In genomic region chr2:192814376-192814775, GRCh38 we compare ENCODE assay signal across 31 cellular contexts.
"Had no signal": no experiment of that assay in that cellular context is flagged by ENCODE, and none has a peak within 500 bp of the region (broad histone marks: within the 10 kb centered on the region; RNA-seq: fewer than 3 reads in every experiment).

No MANE protein-coding gene starts in this region.

- ATAC-seq: activated CD4-positive, CD25-positive, alpha-beta regulatory T cell treated with anti-CD3 and anti-CD28 coated beads, Interleukin-2, amount 50 U/mL, for 24 hours; activated CD8-positive, alpha-beta T cell treated with anti-CD3 and anti-CD28 coated beads for 36 hours; activated T-cell treated with anti-CD3 and anti-CD28 coated beads, Interleukin-2, amount 50 U/mL, for 4 hours; activated T-helper 17 cell treated with anti-CD3 and anti-CD28 coated beads, Interleukin-2, amount 50 U/mL, for 72 hours; effector memory CD8-positive, alpha-beta T cell; gastroesophageal sphincter; T-helper 17 cell had no signal

- DNase-seq: activated B cell treated with CpG ODN at 0.5 μM for 24 hours; activated CD4-positive, alpha-beta T cell treated with anti-CD3 and anti-CD28 coated beads for 48 hours; activated CD4-positive, alpha-beta T cell treated with anti-CD3 and anti-CD28 coated beads, Interleukin-2, amount 50 U/mL, for 1 hour; activated CD4-positive, alpha-beta T cell treated with anti-CD3 and anti-CD28 coated beads, Interleukin-2, amount 50 U/mL, for 48 hours; activated CD8-positive, alpha-beta memory T cell treated with anti-CD3 and anti-CD28 coated beads for 24 hours; activated CD8-positive, alpha-beta T cell treated with anti-CD3 and anti-CD28 coated beads for 36 hours; activated effector memory CD4-positive, alpha-beta T cell treated with Interleukin-2 at 50 U/mL for 16 hours; activated gamma-delta T cell treated with Interleukin-2 at 50 U/mL for 16 hours; activated naive CD4-positive, alpha-beta T cell treated with anti-CD3 and anti-CD28 coated beads, Interleukin-2, amount 50 U/mL, for 16 hours; activated naive CD4-positive, alpha-beta T cell treated with Interleukin-2 at 50 U/mL for 16 hours; activated T-cell treated with anti-CD3 and anti-CD28 coated beads, Interleukin-2, amount 50 U/mL, for 4 hours; amniotic stem cell; anterior cingulate cortex; brain microvascular endothelial cell; caudate nucleus; cortex of kidney; dermis blood vessel endothelial cell; effector CD4-positive, alpha-beta T cell; effector memory CD8-positive, alpha-beta T cell; esophagus squamous epithelium; foreskin melanocyte; T-helper 1 cell; T-helper 17 cell; T1000; WERI-Rb-1 had no signal

- H3K4me3 ChIP-seq: esophagus squamous epithelium, gastroesophageal sphincter had no signal

- H3K9me3 Mint-ChIP-seq: T-helper 2 cell treated with Interferon-gamma antibody and Interleukin-4, amounts not matched to agents 5 μg/mL and 100 μg/mL, for 36 hours had no signal

- H3K36me3 Mint-ChIP-seq: activated naive CD8-positive, alpha-beta T cell had no signal

- H3K4me1 ChIP-seq: esophagus squamous epithelium, gastroesophageal sphincter had no signal

- H3K27me3 Mint-ChIP-seq: activated B cell treated with CpG ODN at 0.5 μM for 24 hours; activated CD8-positive, alpha-beta T cell treated with anti-CD3 and anti-CD28 coated beads for 36 hours; activated naive CD8-positive, alpha-beta T cell; activated T-helper 17 cell treated with anti-CD3 and anti-CD28 coated beads, Interleukin-2, amount 50 U/mL, for 72 hours; effector memory CD8-positive, alpha-beta T cell; T-helper 17 cell had no signal

- H3K27ac ChIP-seq: brain microvascular endothelial cell, epithelial cell of prostate, esophagus squamous epithelium, gastroesophageal sphincter, WERI-Rb-1 had no signal

- H3K4me3 Mint-ChIP-seq: activated B cell treated with CpG ODN at 0.5 μM for 24 hours; activated CD8-positive, alpha-beta T cell treated with anti-CD3 and anti-CD28 coated beads for 36 hours; activated naive CD8-positive, alpha-beta T cell; activated T-cell treated with anti-CD3 and anti-CD28 coated beads, Interleukin-2, amount 50 U/mL, for 4 hours; activated T-helper 17 cell treated with anti-CD3 and anti-CD28 coated beads, Interleukin-2, amount 50 U/mL, for 72 hours; effector memory CD8-positive, alpha-beta T cell; T-helper 17 cell; T-helper 2 cell treated with Interferon-gamma antibody and Interleukin-4, amounts not matched to agents 5 μg/mL and 100 μg/mL, for 36 hours had no signal

- H3K36me3 ChIP-seq: brain microvascular endothelial cell, esophagus squamous epithelium, gastroesophageal sphincter, WERI-Rb-1 had no signal

- H3K27ac Mint-ChIP-seq: activated B cell treated with CpG ODN at 0.5 μM for 24 hours; activated CD8-positive, alpha-beta T cell treated with anti-CD3 and anti-CD28 coated beads for 36 hours; activated naive CD8-positive, alpha-beta T cell; activated T-helper 17 cell treated with anti-CD3 and anti-CD28 coated beads, Interleukin-2, amount 50 U/mL, for 72 hours; effector memory CD8-positive, alpha-beta T cell; T-helper 17 cell; T-helper 2 cell treated with Interferon-gamma antibody and Interleukin-4, amounts not matched to agents 5 μg/mL and 100 μg/mL, for 36 hours had no signal

- H3K4me1 Mint-ChIP-seq: activated B cell treated with CpG ODN at 0.5 μM for 24 hours; activated T-helper 17 cell treated with anti-CD3 and anti-CD28 coated beads, Interleukin-2, amount 50 U/mL, for 72 hours; T-helper 17 cell had no signal

- H3K27me3 ChIP-seq: brain microvascular endothelial cell, esophagus squamous epithelium, gastroesophageal sphincter had no signal

- H3K9me3 ChIP-seq: esophagus squamous epithelium, gastroesophageal sphincter had no signal
